ENCODE assay signal across 9 cellular contexts in genomic region chr9:84261082-84261746, GRCh38.
DNase-seq lines count a peak whose midpoint lies in the region; ATAC-seq and TF ChIP-seq lines count a peak whose summit lies in the region.
"Had no signal": no experiment of that assay in that cellular context is flagged by ENCODE, and none has a peak within 500 bp of the region (broad histone marks: within the 10 kb centered on the region; RNA-seq: fewer than 3 reads in every experiment).

No MANE protein-coding gene starts in this region.

- peak; percentile 86 for ATAC-seq in HG02852 (IDR thresholded peaks at IDR 0.05; ENCODE audit: unreplicated experiment)
- ATAC-seq in HG03095 (IDR thresholded peaks at IDR 0.05; ENCODE audit: unreplicated experiment), result no peak

- no peak overlapping the region for H3K4me3 ChIP-seq in GM12865 (ENCODE audit: low read depth, low read length)
- H3K4me3 ChIP-seq: skin epidermis had no signal

- TF ChIP-seq CTCF in GM12865 (IDR thresholded peaks at IDR 0.05; ENCODE audit: insufficient read depth, low read depth, low read length, missing control alignments), result peak; percentile 84

- H3K27ac ChIP-seq in caudate nucleus (ENCODE audit: low read depth, low read length), result no peak overlapping the region
- H3K27ac ChIP-seq: skin epidermis had no signal

- DNase-seq in GM12865 (ENCODE audit: low read depth) (peak; percentile 85), NCI-H2081 treated with DMSO at 0.1 percent for 48 hours (lab: John Stamatoyannopoulos, UW) (peak; percentile 57), UCSD-AML1 (lab: John Stamatoyannopoulos, UW; ENCODE audit: unreplicated experiment) (peak; percentile 55), caudate nucleus (lab: John Stamatoyannopoulos, UW) (peak in 59 of 61 donors; percentile 8 to 83 (median 53)), islet precursor cell (peak; percentile 88)
- peak; percentile 19 to 37 (median 30) for DNase-seq in stimulated activated CD4-positive, alpha-beta T cell treated with anti-CD3 and anti-CD28 coated beads, Interleukin-12 subunit alpha, Interleukin-12 subunit beta, amount 100 ng/mL, for 48 hours (ENCODE audit: low read depth in 2 of 3, low spot score in 1 of 3)

Comparison
In these comparisons a context has a peak if more than half of its experiments do, and no peak if none do; other contexts are left out.
1. DNase-seq: peak in every context shown above with its lines; median percentile 88 in islet precursor cell; 85 in GM12865; 57 in NCI-H2081 treated with DMSO at 0.1 percent for 48 hours; 55 in UCSD-AML1; 53 in caudate nucleus; 30 in stimulated activated CD4-positive, alpha-beta T cell treated with anti-CD3 and anti-CD28 coated beads, Interleukin-12 subunit alpha, Interleukin-12 subunit beta, amount 100 ng/mL, for 48 hours.